In genomic region chr19:45523642-45524256, GRCh38 we compare ENCODE assay signal across 8 cellular contexts. TPM values are rescaled to one million over a fixed set of nuclear protein-coding genes. Genes with fewer than 3 reads are reported as not detected.
DNase-seq lines count a peak whose midpoint lies in the region; ATAC-seq and TF ChIP-seq lines count a peak whose summit lies in the region.

No MANE protein-coding gene starts in this region.

- no peaks in the 10 kb centered on the region for H3K27me3 Mint-ChIP-seq in activated CD4-positive, alpha-beta T cell treated with anti-CD3 and anti-CD28 coated beads, Interleukin-2, amount 10 ng/mL, durations not matched to agents 24 days and 14 days

- no peak overlapping the region for H3K4me3 ChIP-seq in AG10803 (ENCODE audit: low read length)
- no peak overlapping the region for H3K4me3 ChIP-seq in colonic mucosa
- no peak overlapping the region for H3K4me3 ChIP-seq in left lung

- H3K27ac ChIP-seq in colonic mucosa (no peak overlapping the region), left lung (peak overlapping the region in 1 of 2 donors; percentile 53)

- peaks cover 14% of the 10 kb centered on the region for H3K36me3 ChIP-seq in colonic mucosa
- H3K36me3 ChIP-seq in left lung = peaks cover 0 to 98% of the 10 kb centered on the region in 2 donors

- peak overlapping the region; percentile 53 for H3K27ac Mint-ChIP-seq in activated CD4-positive, alpha-beta T cell treated with anti-CD3 and anti-CD28 coated beads, Interleukin-2, amount 10 ng/mL, durations not matched to agents 24 days and 14 days

- H3K4me3 Mint-ChIP-seq in activated CD4-positive, alpha-beta T cell treated with anti-CD3 and anti-CD28 coated beads, Interleukin-2, amount 10 ng/mL, durations not matched to agents 24 days and 14 days = no peak overlapping the region

- DNase-seq in AG10803 (ENCODE audit: low read depth) (peak; percentile 82), HK-2 (ENCODE audit: unreplicated experiment) (peak; percentile 78), NCI-H748 (lab: John Stamatoyannopoulos, UW; ENCODE audit: unreplicated experiment) (peak; percentile 91), colonic mucosa (peak; percentile 81), left lung (peak; percentile 74 to 85)
- DNase-seq in activated CD4-positive, alpha-beta T cell treated with anti-CD3 and anti-CD28 coated beads, Interleukin-2, amount 10 ng/mL, durations not matched to agents 24 days and 14 days = peak; percentile 92
- DNase-seq in stimulated activated CD4-positive, alpha-beta T cell treated with anti-CD3 and anti-CD28 coated beads, Interleukin-4, amount 100 ng/mL, for 24 hours = peak; percentile 78

- H3K9me3 Mint-ChIP-seq in activated CD4-positive, alpha-beta T cell treated with anti-CD3 and anti-CD28 coated beads, Interleukin-2, amount 10 ng/mL, durations not matched to agents 24 days and 14 days = no peaks in the 10 kb centered on the region

- H3K9ac ChIP-seq in colonic mucosa (ENCODE audit: low read depth in 2 of 2, low read length in 2 of 2) = peak overlapping the region in 1 of 2 donors; percentile 32

- H3K27me3 ChIP-seq in colonic mucosa (no peaks in the 10 kb centered on the region), left lung (no peaks in the 10 kb centered on the region)

- peak; percentile 79 for TF ChIP-seq CTCF in AG10803 (conservative IDR thresholded peaks at IDR 0.05; ENCODE audit: low read length)
- TF ChIP-seq CTCF in colonic mucosa (IDR thresholded peaks at IDR 0.05) = peak; percentile 86
- TF ChIP-seq CTCF in left lung (IDR thresholded peaks at IDR 0.05) = peak; percentile 81 to 87

- H3K9me3 ChIP-seq in colonic mucosa (no peaks in the 10 kb centered on the region), left lung (no peaks in the 10 kb centered on the region)

- peaks cover 18% of the 10 kb centered on the region for H3K4me1 Mint-ChIP-seq in activated CD4-positive, alpha-beta T cell treated with anti-CD3 and anti-CD28 coated beads, Interleukin-2, amount 10 ng/mL, durations not matched to agents 24 days and 14 days

- H3K36me3 Mint-ChIP-seq in activated CD4-positive, alpha-beta T cell treated with anti-CD3 and anti-CD28 coated beads, Interleukin-2, amount 10 ng/mL, durations not matched to agents 24 days and 14 days (ENCODE audit: low read depth) = peaks cover 63% of the 10 kb centered on the region

- peak; percentile 63 for ATAC-seq in GM19025 (IDR thresholded peaks at IDR 0.05; ENCODE audit: low read depth, unreplicated experiment)
- ATAC-seq in left lung = peak; percentile 95

- intact Hi-C loops in activated CD4-positive, alpha-beta T cell treated with anti-CD3 and anti-CD28 coated beads, Interleukin-2, amount 10 ng/mL, durations not matched to agents 24 days and 14 days (cut with micrococcal nuclease) = loop anchor here (1.0 to 5.0 kb wide), 4 partner anchors 17 to 120 kb away; partner anchors contain the start of gene VASP
- intact Hi-C loops in colonic mucosa (cut with DNase I) = loop anchor here (5.0 to 10.0 kb wide), 2 partner anchors 34 to 121 kb away; no protein-coding TSS in a partner anchor
- intact Hi-C loops in left lung (cut with DNase I) = loop anchor here in 1 of 2 donors (5.0 kb wide), 1 partner anchor 119 kb away; no protein-coding TSS in a partner anchor

- H3K4me1 ChIP-seq in colonic mucosa (peaks cover 4% of the 10 kb centered on the region), left lung (peaks cover 2 to 77% of the 10 kb centered on the region in 2 donors)

RNA-seq across cellular contexts. Expression of gene VASP, which starts 16.5 kb away (rescaled TPM):
- total RNA-seq in activated CD4-positive, alpha-beta T cell treated with anti-CD3 and anti-CD28 coated beads, Interleukin-2, amount 10 ng/mL, durations not matched to agents 24 days and 14 days = 215 and 219 TPM in 2 replicates
- total RNA-seq in colonic mucosa (100 to 1,000 TPM; 236 to 261 TPM), left lung (100 to 1,000 TPM; 109 to 220 TPM)

RNA-seq across cellular contexts. Expression of gene PPM1N, which starts 25.5 kb away (rescaled TPM):
- 1.3 and 1.9 TPM in 2 replicates for total RNA-seq in activated CD4-positive, alpha-beta T cell treated with anti-CD3 and anti-CD28 coated beads, Interleukin-2, amount 10 ng/mL, durations not matched to agents 24 days and 14 days
- total RNA-seq in colonic mucosa (1 to 10 TPM in 1 of 2 donors, under 1 TPM in 1; 0.67 to 1.7 TPM), left lung (1 to 10 TPM in 1 of 2 donors, under 1 TPM in 1; 0.47 to 2.1 TPM)

RNA-seq across cellular contexts. Expression of gene RTN2, which starts 26.9 kb away (rescaled TPM):
- total RNA-seq in activated CD4-positive, alpha-beta T cell treated with anti-CD3 and anti-CD28 coated beads, Interleukin-2, amount 10 ng/mL, durations not matched to agents 24 days and 14 days = 2.6 and 2.8 TPM in 2 replicates
- total RNA-seq in colonic mucosa (1 to 10 TPM; 4.9 to 8.4 TPM), left lung (10 to 100 TPM in 1 of 2 donors, 1 to 10 TPM in 1; 9.4 to 16.7 TPM)

RNA-seq across cellular contexts. Expression of gene FOSB, which starts 56.0 kb away (rescaled TPM):
- total RNA-seq in activated CD4-positive, alpha-beta T cell treated with anti-CD3 and anti-CD28 coated beads, Interleukin-2, amount 10 ng/mL, durations not matched to agents 24 days and 14 days = 11.3 TPM in 2 replicates
- total RNA-seq in colonic mucosa (1 to 10 TPM; 1.5 to 3.4 TPM), left lung (10 to 100 TPM in 1 of 2 donors, 1 to 10 TPM in 1; 7.1 to 20.4 TPM)
